Comparison of ENCODE assay signal across 8 cellular contexts in the genomic region with DNA sequence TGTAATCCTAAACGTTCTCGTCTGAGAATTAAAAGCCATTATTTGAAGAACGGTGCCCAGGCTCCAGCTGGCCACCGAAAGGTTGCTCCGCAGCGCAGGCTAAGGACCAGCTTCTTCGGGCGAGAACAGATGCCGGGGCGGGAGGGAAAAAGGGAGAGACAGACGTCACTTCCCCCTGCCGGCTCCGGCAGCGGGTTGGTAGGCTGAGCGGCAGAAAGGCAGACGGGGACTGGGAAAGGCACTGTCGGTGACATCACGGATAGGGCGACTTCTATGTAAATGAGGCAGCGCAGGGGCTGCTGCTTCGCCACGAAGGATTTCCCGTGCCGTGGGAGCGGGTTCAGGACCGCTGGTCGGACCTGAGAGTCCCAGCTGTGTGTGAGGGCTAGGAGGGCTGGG.
DNase-seq lines count a peak whose midpoint lies in the region; ATAC-seq, FAIRE-seq and TF ChIP-seq lines count a peak whose summit lies in the region.
"Not testable (repeated sequence)": the region's sequence is repeated elsewhere in the genome, so short reads cannot be mapped to it uniquely, and the experiment has no call there.

No MANE protein-coding gene starts in this region.

- peak; percentile 95 for DNase-seq in NCI-H345 (lab: John Stamatoyannopoulos, UW)
- peak; percentile 83 for DNase-seq in WTC11 (ENCODE audit: low spot score)
- DNase-seq in K562 (ENCODE audit: extremely low read depth in 1 of 4, low spot score in 3 of 4) = peak in 1 of 4 experiments; percentile 82
- DNase-seq in hypothalamus (lab: John Stamatoyannopoulos, UW) = peak in 49 of 51 donors; percentile 14 to 95 (median 81)
- DNase-seq in retinal pigment epithelial cell (ENCODE audit: low read depth) = peak; percentile 36
- peak; percentile 92 for DNase-seq in upper lobe of right lung

- CTCF ChIA-PET in WTC11 (lab: Charles Lee) = interaction anchor here (0.6 kb wide), 1 partner anchor 11 kb away, joined by 4 read pairs; no protein-coding TSS in a partner anchor
- CTCF ChIA-PET in K562 (lab: Yijun Ruan, JAX; ENCODE audit: low intra/inter-chr PET ratio) = not testable (repeated sequence)

- peaks cover 16% of the 10 kb centered on the region for H3K4me1 Mint-ChIP-seq in WTC11

- BruUV-seq in K562 (replicated peaks; lab: Mats Ljungman, UMichigan) = not testable (repeated sequence)

- H3K9me1 ChIP-seq in K562 (ENCODE audit: control insufficient read depth, insufficient read depth, low read length) = not testable (repeated sequence)

- TF ChIP-seq CTCF in WTC11 (IDR thresholded peaks at IDR 0.05); K562 (IDR thresholded peaks at IDR 0.05 in 2 of 3, conservative IDR thresholded peaks at IDR 0.05 in 1 of 3; ENCODE audit: insufficient read depth in 2 of 3, low read depth in 1 of 3, low read length in 3 of 3); retinal pigment epithelial cell (conservative IDR thresholded peaks at IDR 0.05; ENCODE audit: low read depth, low read length); upper lobe of right lung (IDR thresholded peaks at IDR 0.05): not testable (repeated sequence)

- peak overlapping the region; percentile 57 for H3K4me3 Mint-ChIP-seq in WTC11

- 0% methylated on average over 2 of the region's 27 CpGs for WGBS in K562 (ENCODE audit: insufficient coverage, low coverage, missing lambda C conversion rate)

- in situ Hi-C loops in K562 (cut with MboI) = not testable (repeated sequence)

- H4K20me1 ChIP-seq in K562 (replicated peaks; ENCODE audit: control insufficient read depth, insufficient read depth, low read length) = not testable (repeated sequence)

- not testable (repeated sequence) for H3K27me3 Mint-ChIP-seq in WTC11 (ENCODE audit: low read depth)

- TF ChIP-seq EP300 in K562 (IDR thresholded peaks at IDR 0.05; ENCODE audit: low read length) = not testable (repeated sequence)

- H3K79me2 ChIP-seq in K562 (ENCODE audit: control insufficient read depth, insufficient read depth, low read length) = not testable (repeated sequence)

- H3K36me3 ChIP-seq in K562 (ENCODE audit: control insufficient read depth, insufficient read depth, low read length); upper lobe of right lung: not testable (repeated sequence)

- not testable (repeated sequence) for H3K9me3 Mint-ChIP-seq in WTC11

- not testable (repeated sequence) for TF ChIP-seq POLR2A in K562 (conservative IDR thresholded peaks at IDR 0.05)

- not testable (repeated sequence) for H3K9me3 ChIP-seq in K562 (replicated peaks; ENCODE audit: control insufficient read depth, insufficient read depth, low read depth, low read length); upper lobe of right lung

- H3K4me1 ChIP-seq in K562 (replicated peaks in 1 of 2; ENCODE audit: control insufficient read depth in 2 of 2, insufficient read depth in 2 of 2, low read length in 2 of 2); upper lobe of right lung: not testable (repeated sequence)

- not testable (repeated sequence) for H3K4me2 ChIP-seq in K562 (ENCODE audit: insufficient read depth, low read length)

- not testable (repeated sequence) for H3K9ac ChIP-seq in K562 (ENCODE audit: insufficient read depth in 1 of 2, low read depth in 2 of 2, low read length in 2 of 2)

- not testable (repeated sequence) for H3K27me3 ChIP-seq in K562 (ENCODE audit: control insufficient read depth in 2 of 2, insufficient read depth in 2 of 2, low read length in 2 of 2); upper lobe of right lung

- H3K4me3 ChIP-seq in K562 = not testable (repeated sequence)
- H3K4me3 ChIP-seq in retinal pigment epithelial cell (ENCODE audit: low read length) (peak overlapping the region; percentile 36), upper lobe of right lung (peak overlapping the region; percentile 36)

- intact Hi-C loops in K562 (cut with micrococcal nuclease); upper lobe of right lung (cut with DNase I): not testable (repeated sequence)

- not testable (repeated sequence) for H3K36me3 Mint-ChIP-seq in WTC11

- not testable (repeated sequence) for H2AFZ ChIP-seq in K562 (ENCODE audit: low read depth, low read length)

- not testable (repeated sequence) for TF ChIP-seq RAD21 in K562 (CRISPR knock-in tag; conservative IDR thresholded peaks at IDR 0.05 in 1 of 2, IDR thresholded peaks at IDR 0.05 in 1 of 2)

- POLR2A ChIA-PET in WTC11 (lab: Charles Lee) = interaction anchor here (3.4 kb wide), 1 partner anchor 11 kb away, joined by 32 read pairs; no protein-coding TSS in a partner anchor
- POLR2A ChIA-PET in K562 (lab: Yijun Ruan, JAX) = interaction anchor here (1.1 to 1.8 kb wide), 2 partner anchors 11 to 708 kb away, joined by 7 to 18 read pairs; no protein-coding TSS in a partner anchor

- ATAC-seq in GM18517 (IDR thresholded peaks at IDR 0.05; ENCODE audit: unreplicated experiment) (peak; percentile 44), HG03108 (IDR thresholded peaks at IDR 0.05; ENCODE audit: unreplicated experiment) (peak; percentile 68), WTC11 (peak; percentile 49), K562 (peak; percentile 75), upper lobe of right lung (peak; percentile 92)

- peak overlapping the region; percentile 99 for H3K27ac Mint-ChIP-seq in WTC11

- H3K27ac ChIP-seq in K562 (ENCODE audit: extremely low read depth, low read depth, low read length) = not testable (repeated sequence)
- H3K27ac ChIP-seq in upper lobe of right lung = peak overlapping the region; percentile 42

- FAIRE-seq in K562 (lab: Jason Lieb, UNC) = not testable (repeated sequence)

TF ChIP-seq in K562, 482 proteins besides CTCF, POLR2A, EP300 and RAD21 (continues in another document):
- TF ChIP-seq GABPB1 (CRISPR knock-in tag; IDR thresholded peaks at IDR 0.05) = peak; percentile 72; the same call in 1 of the 2 replicates
- peak; percentile 66; the same call in 1 of the 2 replicates for TF ChIP-seq POLR2G (IDR thresholded peaks at IDR 0.05; ENCODE audit: low read depth, low read length)
- TF ChIP-seq, protein P1, sequence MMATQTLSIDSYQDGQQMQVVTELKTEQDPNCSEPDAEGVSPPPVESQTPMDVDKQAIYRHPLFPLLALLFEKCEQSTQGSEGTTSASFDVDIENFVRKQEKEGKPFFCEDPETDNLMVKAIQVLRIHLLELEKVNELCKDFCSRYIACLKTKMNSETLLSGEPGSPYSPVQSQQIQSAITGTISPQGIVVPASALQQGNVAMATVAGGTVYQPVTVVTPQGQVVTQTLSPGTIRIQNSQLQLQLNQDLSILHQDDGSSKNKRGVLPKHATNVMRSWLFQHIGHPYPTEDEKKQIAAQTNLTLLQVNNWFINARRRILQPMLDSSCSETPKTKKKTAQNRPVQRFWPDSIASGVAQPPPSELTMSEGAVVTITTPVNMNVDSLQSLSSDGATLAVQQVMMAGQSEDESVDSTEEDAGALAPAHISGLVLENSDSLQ (IDR thresholded peaks at IDR 0.05) = peak; percentile 75
- TF ChIP-seq RBFOX2 (IDR thresholded peaks at IDR 0.05; ENCODE audit: low read depth, low read length) = peak; percentile 70
- peak; percentile 37; the same call in 1 of the 2 replicates for TF ChIP-seq CREB1 (IDR thresholded peaks at IDR 0.05)
- peak; percentile 78 for TF ChIP-seq CREB1 (CRISPR knock-in tag; IDR thresholded peaks at IDR 0.05)
- TF ChIP-seq ATF7 (IDR thresholded peaks at IDR 0.05) = peak; percentile 52; the same call in 1 of the 2 replicates
- TF ChIP-seq, protein P2, sequence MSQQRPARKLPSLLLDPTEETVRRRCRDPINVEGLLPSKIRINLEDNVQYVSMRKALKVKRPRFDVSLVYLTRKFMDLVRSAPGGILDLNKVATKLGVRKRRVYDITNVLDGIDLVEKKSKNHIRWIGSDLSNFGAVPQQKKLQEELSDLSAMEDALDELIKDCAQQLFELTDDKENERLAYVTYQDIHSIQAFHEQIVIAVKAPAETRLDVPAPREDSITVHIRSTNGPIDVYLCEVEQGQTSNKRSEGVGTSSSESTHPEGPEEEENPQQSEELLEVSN (IDR thresholded peaks at IDR 0.05; ENCODE audit: borderline replicate concordance in 1 of 2, extremely low read depth in 1 of 2, insufficient read depth in 1 of 2, insufficient read length in 1 of 2, low read depth in 1 of 2, low read length in 1 of 2, poor library complexity in 1 of 2, severe bottlenecking in 1 of 2) = peak in 1 of 2 experiments; percentile 73
- TF ChIP-seq, protein P3, sequence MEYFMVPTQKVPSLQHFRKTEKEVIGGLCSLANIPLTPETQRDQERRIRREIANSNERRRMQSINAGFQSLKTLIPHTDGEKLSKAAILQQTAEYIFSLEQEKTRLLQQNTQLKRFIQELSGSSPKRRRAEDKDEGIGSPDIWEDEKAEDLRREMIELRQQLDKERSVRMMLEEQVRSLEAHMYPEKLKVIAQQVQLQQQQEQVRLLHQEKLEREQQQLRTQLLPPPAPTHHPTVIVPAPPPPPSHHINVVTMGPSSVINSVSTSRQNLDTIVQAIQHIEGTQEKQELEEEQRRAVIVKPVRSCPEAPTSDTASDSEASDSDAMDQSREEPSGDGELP (CRISPR knock-in tag; IDR thresholded peaks at IDR 0.05; ENCODE audit: borderline replicate concordance) = peak; percentile 55; the same call in 1 of the 2 replicates
- peak; percentile 27 to 43; a peak in 1 of 4 replicates for TF ChIP-seq NRF1 (conservative IDR thresholded peaks at IDR 0.05 in 1 of 2, IDR thresholded peaks at IDR 0.05 in 1 of 2)
